9 cellular contexts compared by ENCODE assay signal in genomic region chr22:28791841-28792490, GRCh38. TPM values are rescaled to one million over a fixed set of nuclear protein-coding genes. Genes with fewer than 3 reads are reported as not detected.
DNase-seq lines count a peak whose midpoint lies in the region; ATAC-seq and TF ChIP-seq lines count a peak whose summit lies in the region.
"Had no signal": no experiment of that assay in that cellular context is flagged by ENCODE, and none has a peak within 500 bp of the region (broad histone marks: within the 10 kb centered on the region; RNA-seq: fewer than 3 reads in every experiment).

No MANE protein-coding gene starts in this region.

- intact Hi-C loops in lower lobe of right lung (cut with DNase I), result no loop called here
- intact Hi-C loops in ascending aorta (cut with DNase I), result no loop called here
- intact Hi-C loops in head of caudate nucleus (cut with DNase I), result no loop called here

- H3K9me3 ChIP-seq in lower lobe of right lung, result no peaks in the 10 kb centered on the region
- no peaks in the 10 kb centered on the region for H3K9me3 ChIP-seq in ascending aorta

- no peak overlapping the region for H3K4me3 ChIP-seq in lower lobe of right lung
- no peak overlapping the region for H3K4me3 ChIP-seq in ascending aorta

- H3K4me1 ChIP-seq in lower lobe of right lung, result peaks cover 34% of the 10 kb centered on the region
- peaks cover 4 to 8% of the 10 kb centered on the region in 2 donors for H3K4me1 ChIP-seq in ascending aorta

- H3K27ac ChIP-seq in lower lobe of right lung (peak overlapping the region; percentile 13), ascending aorta (no peak overlapping the region)

- peak; percentile 36 for ATAC-seq in GM18508 (IDR thresholded peaks at IDR 0.05; ENCODE audit: insufficient read depth, unreplicated experiment)
- peak; percentile 63 for ATAC-seq in GM21737 (IDR thresholded peaks at IDR 0.05; ENCODE audit: unreplicated experiment)
- ATAC-seq in lower lobe of right lung, result peak in 1 of 2 donors; percentile 9

- TF ChIP-seq CTCF in lower lobe of right lung (IDR thresholded peaks at IDR 0.05), result no peak
- no peak for TF ChIP-seq CTCF in ascending aorta (IDR thresholded peaks at IDR 0.05)

- DNase-seq in NCI-H2227 treated with DMSO at 0.1 percent for 48 hours (lab: John Stamatoyannopoulos, UW) (peak; percentile 28), lower lobe of right lung (no peak), ascending aorta (ENCODE audit: low spot score in 2 of 2) (no peak), cerebellar nuclear complex (lab: John Stamatoyannopoulos, UW) (no peak), head of caudate nucleus (no peak), iPS-NIHi7 (ENCODE audit: extremely low spot score) (no peak)
- DNase-seq: activated CD8-positive, alpha-beta memory T cell treated with anti-CD3 and anti-CD28 coated beads, Interleukin-2, amount 50 U/mL, for 4 hours had no signal

- H3K27me3 ChIP-seq in lower lobe of right lung (ENCODE audit: low read depth), result no peaks in the 10 kb centered on the region
- no peaks in the 10 kb centered on the region for H3K27me3 ChIP-seq in ascending aorta

- H3K36me3 ChIP-seq in lower lobe of right lung, result peaks cover 78% of the 10 kb centered on the region
- peaks cover 47 to 65% of the 10 kb centered on the region in 2 donors for H3K36me3 ChIP-seq in ascending aorta

RNA-seq across cellular contexts. Expression of gene XBP1, which starts 8.4 kb away (rescaled TPM):
- total RNA-seq in lower lobe of right lung (216 TPM), ascending aorta (158 TPM)

RNA-seq across cellular contexts. Expression of gene CCDC117, which starts 19.5 kb away (rescaled TPM):
- total RNA-seq in lower lobe of right lung (21.4 TPM), ascending aorta (10.7 TPM)

RNA-seq across cellular contexts. Expression of gene HSCB, which starts 50.1 kb away (rescaled TPM):
- 13.4 TPM for total RNA-seq in lower lobe of right lung
- total RNA-seq in ascending aorta, result 0.85 TPM

RNA-seq across cellular contexts. Expression of gene CHEK2, which starts 50.3 kb away (rescaled TPM):
- total RNA-seq in lower lobe of right lung (10.0 TPM), ascending aorta (1.3 TPM)
